Comparison of ENCODE assay signal across 8 cellular contexts in genomic region chr11:77147668-77148321, GRCh38. TPM values are rescaled to one million over a fixed set of nuclear protein-coding genes. Genes with fewer than 3 reads are reported as not detected.
A peak's percentile ranks its signal among the peaks of the same experiment; 100 is the strongest.
DNase-seq lines count a peak whose midpoint lies in the region; ATAC-seq and TF ChIP-seq lines count a peak whose summit lies in the region.

No MANE protein-coding gene starts in this region.

- POLR2A ChIA-PET in HCT116 (lab: Charles Lee) = no interaction called here
- POLR2A ChIA-PET in RWPE1 (lab: Yijun Ruan, JAX; ENCODE audit: low non-redundant PET) = no interaction called here

- RAD21 ChIA-PET in HCT116 (lab: Charles Lee; ENCODE audit: low non-redundant PET in 1 of 2, low total read pairs in 2 of 2, uncharacterized antibody in 2 of 2, unreplicated experiment in 2 of 2) = no interaction called here

- H3K36me3 ChIP-seq in HCT116 (ENCODE audit: control insufficient read depth in 1 of 2, insufficient read depth in 2 of 2, low read length in 2 of 2) (no peaks in the 10 kb centered on the region), duodenal mucosa (ENCODE audit: control insufficient read depth in 1 of 2, insufficient read depth in 2 of 2, low read length in 2 of 2) (no peaks in the 10 kb centered on the region), ovary (no peaks in the 10 kb centered on the region)

- peaks cover 0 to 5% of the 10 kb centered on the region in 2 experiments; a peak in 1 of 4 replicates for H3K4me1 ChIP-seq in HCT116 (ENCODE audit: control insufficient read depth in 1 of 2, insufficient read depth in 2 of 2, low read length in 2 of 2)
- peaks cover 27 to 35% of the 10 kb centered on the region in 2 donors for H3K4me1 ChIP-seq in duodenal mucosa (ENCODE audit: control insufficient read depth in 1 of 2, insufficient read depth in 2 of 2, low read length in 2 of 2)
- no peaks in the 10 kb centered on the region for H3K4me1 ChIP-seq in ovary (ENCODE audit: insufficient read depth)

- no peak overlapping the region for H3K27ac ChIP-seq in HCT116 (ENCODE audit: low read depth, low read length)
- no peak overlapping the region for H3K27ac ChIP-seq in RWPE1
- no peak overlapping the region for H3K27ac ChIP-seq in duodenal mucosa (ENCODE audit: low read depth, low read length)
- H3K27ac ChIP-seq in ovary = no peak overlapping the region

- H4K20me1 ChIP-seq in HCT116 (ENCODE audit: insufficient read depth) = no peaks in the 10 kb centered on the region

- no TSS peak for BruUV-seq in HCT116 (replicated peaks; lab: Mats Ljungman, UMichigan)

- intact Hi-C loops in HCT116 (cut with micrococcal nuclease) = no loop called here
- intact Hi-C loops in ovary (cut with DNase I) = no loop called here

- CTCF ChIA-PET in HCT116 (lab: Charles Lee) (no interaction called here), RWPE1 (lab: Yijun Ruan, JAX) (interaction anchor here (0.6 to 1.8 kb wide), 2 partner anchors 21 to 35 kb away, joined by 3 to 10 read pairs; partner anchors contain the start of gene MYO7A)

- DNase-seq in HCT116 (ENCODE audit: low read depth, low spot score) (no peak), RWPE1 (ENCODE audit: low spot score) (peak; percentile 22), ovary (peak in 1 of 5 donors; percentile 49)
- no peak for DNase-seq in activated CD4-positive, CD25-positive, alpha-beta regulatory T cell treated with anti-CD3 and anti-CD28 coated beads, Interleukin-2, amount 50 U/mL, for 72 hours

- H3K4me3 ChIP-seq in HCT116 (replicated peaks in 1 of 2; ENCODE audit: low read depth in 1 of 2, low read length in 2 of 2) (no peak overlapping the region), duodenal mucosa (ENCODE audit: low read depth in 1 of 2, low read length in 2 of 2) (peak overlapping the region; percentile 55 to 57), ovary (peak overlapping the region; percentile 16)

- TF ChIP-seq POLR2A in HCT116 (IDR thresholded peaks at IDR 0.05; ENCODE audit: borderline replicate concordance, extremely low read depth, insufficient read depth, insufficient read length) = no peak
- TF ChIP-seq POLR2A in ovary (IDR thresholded peaks at IDR 0.05) = no peak

- TF ChIP-seq EP300 in ovary (IDR thresholded peaks at IDR 0.05) = no peak

- H3K27me3 ChIP-seq in HCT116 (ENCODE audit: insufficient read depth, low read length) (no peaks in the 10 kb centered on the region), duodenal mucosa (ENCODE audit: control insufficient read depth in 1 of 2, insufficient read depth in 2 of 2, low read length in 2 of 2) (no peaks in the 10 kb centered on the region), ovary (no peaks in the 10 kb centered on the region)

- H3K9me2 ChIP-seq in HCT116 (ENCODE audit: insufficient read depth) = no peaks in the 10 kb centered on the region

- TF ChIP-seq RAD21 in HCT116 (IDR thresholded peaks at IDR 0.05; ENCODE audit: low read depth) = no peak

- TF ChIP-seq CTCF in HCT116 (IDR thresholded peaks at IDR 0.05 in 2 of 3, conservative IDR thresholded peaks at IDR 0.05 in 1 of 3; ENCODE audit: borderline replicate concordance in 1 of 3, insufficient read depth in 1 of 3, low read depth in 2 of 3, low read length in 2 of 3) = no peak
- no peak for TF ChIP-seq CTCF in RWPE1 (conservative IDR thresholded peaks at IDR 0.05; ENCODE audit: low read depth)
- no peak for TF ChIP-seq CTCF in ovary (IDR thresholded peaks at IDR 0.05)

- no peaks in the 10 kb centered on the region for H3K79me2 ChIP-seq in HCT116 (ENCODE audit: insufficient read depth, low read length)

- 70 to 75% (median 71%) methylated on average over 39 to 47 of the region's 47 CpGs for WGBS in ovary, 3 donors

- H2AFZ ChIP-seq in HCT116 (ENCODE audit: low read depth, low read length, poor library complexity, severe bottlenecking) = no peak overlapping the region

- no peak overlapping the region for H3K9ac ChIP-seq in HCT116 (ENCODE audit: low read length)
- H3K9ac ChIP-seq in duodenal mucosa (ENCODE audit: low read depth in 1 of 2, low read length in 2 of 2) = no peak overlapping the region

- ATAC-seq in HCT116 (peak; percentile 26; the same call in 1 of the 2 replicates), HG02610 (IDR thresholded peaks at IDR 0.05; ENCODE audit: unreplicated experiment) (no peak), GM21367 (IDR thresholded peaks at IDR 0.05; ENCODE audit: unreplicated experiment) (no peak), GM21786 (IDR thresholded peaks at IDR 0.05; ENCODE audit: unreplicated experiment) (no peak)

- H3K4me2 ChIP-seq in HCT116 (ENCODE audit: low read length) = no peak overlapping the region

- H3K9me3 ChIP-seq in HCT116 (ENCODE audit: control insufficient read depth in 1 of 2, insufficient read depth in 1 of 2, low read depth in 1 of 2, low read length in 2 of 2) = no peaks in the 10 kb centered on the region
- no peaks in the 10 kb centered on the region for H3K9me3 ChIP-seq in duodenal mucosa (ENCODE audit: control insufficient read depth in 1 of 2, low read length in 2 of 2)
- H3K9me3 ChIP-seq in ovary = no peaks in the 10 kb centered on the region

TF ChIP-seq in HCT116, 20 proteins besides CTCF, POLR2A, EP300 and RAD21 (continues in another document):
- TF ChIP-seq EZH2 (IDR thresholded peaks at IDR 0.05) (no peak), REST (IDR thresholded peaks at IDR 0.05; ENCODE audit: low read depth) (no peak), ZFX (IDR thresholded peaks at IDR 0.05) (no peak), ATF3 (IDR thresholded peaks at IDR 0.05) (no peak), POLR2AphosphoS5 (IDR thresholded peaks at IDR 0.05; ENCODE audit: low read depth, low read length) (no peak), ZBTB33 (IDR thresholded peaks at IDR 0.05; ENCODE audit: extremely low read depth, insufficient replicate concordance, low read length) (no peak), FOSL1 (IDR thresholded peaks at IDR 0.05; ENCODE audit: low read depth) (no peak), CEBPB (IDR thresholded peaks at IDR 0.05; ENCODE audit: low read depth) (no peak), SP1 (IDR thresholded peaks at IDR 0.05; ENCODE audit: low read depth) (no peak), MAX (IDR thresholded peaks at IDR 0.05) (no peak), ZNF274 (IDR thresholded peaks at IDR 0.05; ENCODE audit: low read depth, low read length) (no peak), YY1 (IDR thresholded peaks at IDR 0.05; ENCODE audit: extremely low read depth, insufficient replicate concordance, low read depth, low read length) (no peak), TCF7L2 (IDR thresholded peaks at IDR 0.05; ENCODE audit: borderline replicate concordance, extremely low read depth, insufficient read depth, insufficient read length) (no peak), EGR1 (IDR thresholded peaks at IDR 0.05; ENCODE audit: low read depth) (no peak), JUND (IDR thresholded peaks at IDR 0.05) (no peak), ELF1 (IDR thresholded peaks at IDR 0.05; ENCODE audit: borderline replicate concordance, low read depth) (no peak)

RNA-seq across cellular contexts. Expression of gene MYO7A, which starts 19.7 kb away (rescaled TPM):
- total RNA-seq in HCT116 (2021; ENCODE audit: unreplicated experiment) (1.8 TPM), ovary (10 to 100 TPM in 4 of 7 donors, 1 to 10 TPM in 3; 4.3 to 18.7 (median 10.6) TPM)
- polyA plus RNA-seq in HCT116 (2012) = 2.1 and 2.8 TPM in 2 replicates
- 1 to 10 TPM; 3.1 to 4.8 TPM for polyA plus RNA-seq in ovary

RNA-seq across cellular contexts. Expression of gene OMP, which starts 45.2 kb away (rescaled TPM):
- total RNA-seq in HCT116 (2021; ENCODE audit: unreplicated experiment) (not detected), ovary (1 to 10 TPM in 4 of 7 donors, under 1 TPM in 1, not detected in 2; 0.55 to 1.8 (median 1.6) TPM)
- polyA plus RNA-seq in HCT116 (2012) = 0.38 TPM in 1 of 2 replicates, not detected in the other
- not detected for polyA plus RNA-seq in ovary

Comparison
In these comparisons a context has a peak if more than half of its experiments do, and no peak if none do; other contexts are left out.
1. H3K4me3 ChIP-seq: peak in duodenal mucosa (2 of 2) and ovary (single experiment); none in HCT116 (0 of 2).